8 cellular contexts compared by ENCODE assay signal in genomic region chr5:117888688-117889087, GRCh38.
DNase-seq lines count a peak whose midpoint lies in the region; ATAC-seq and TF ChIP-seq lines count a peak whose summit lies in the region.

No MANE protein-coding gene starts in this region.

- H3K36me3 ChIP-seq in left ventricle myocardium inferior: no peaks in the 10 kb centered on the region
- no peaks in the 10 kb centered on the region for H3K36me3 ChIP-seq in WERI-Rb-1

- H3K9me3 ChIP-seq in left ventricle myocardium inferior (replicated peaks) (no peaks in the 10 kb centered on the region), WERI-Rb-1 (ENCODE audit: severe bottlenecking) (no peaks in the 10 kb centered on the region)

- no peaks in the 10 kb centered on the region for H3K27me3 ChIP-seq in left ventricle myocardium inferior (ENCODE audit: low read depth)
- no peaks in the 10 kb centered on the region for H3K27me3 ChIP-seq in WERI-Rb-1 (ENCODE audit: insufficient read depth, low read depth, severe bottlenecking)

- peak overlapping the region; percentile 42 for H3K4me3 ChIP-seq in left ventricle myocardium inferior
- no peak overlapping the region for H3K4me3 ChIP-seq in WERI-Rb-1 (ENCODE audit: low read depth, low read length)

- intact Hi-C loops in left ventricle myocardium inferior (cut with micrococcal nuclease): no loop called here

- H3K27ac ChIP-seq in left ventricle myocardium inferior (replicated peaks) (peak overlapping the region; percentile 32), WERI-Rb-1 (no peak overlapping the region)

- POLR2A ChIA-PET in GM10248 (lab: Yijun Ruan, JAX): no interaction called here

- DNase-seq in GM10248 (ENCODE audit: extremely low spot score) (peak; percentile 15), left ventricle myocardium inferior (no peak), mesenteric fat pad (ENCODE audit: low spot score) (no peak), WERI-Rb-1 (no peak), NCI-H526 treated with DMSO at 0.1 percent for 48 hours (lab: John Stamatoyannopoulos, UW) (no peak)
- DNase-seq in activated CD8-positive, alpha-beta memory T cell treated with anti-CD3 and anti-CD28 coated beads for 24 hours: no peak

- H3K4me1 ChIP-seq in left ventricle myocardium inferior: peaks cover 4% of the 10 kb centered on the region

- CTCF ChIA-PET in GM10248 (lab: Yijun Ruan, JAX): interaction anchor here (0.7 to 1.3 kb wide), 2 partner anchors 13 to 19 kb away, joined by 3 to 5 read pairs; no protein-coding TSS in a partner anchor

- peak; percentile 92 for ATAC-seq in GM21390 (IDR thresholded peaks at IDR 0.05; ENCODE audit: unreplicated experiment)
- ATAC-seq in HG03521 (IDR thresholded peaks at IDR 0.05; ENCODE audit: unreplicated experiment): peak; percentile 84

- no peak for TF ChIP-seq CTCF in GM10248 (IDR thresholded peaks at IDR 0.05; ENCODE audit: control extremely low read depth, extremely low read depth, low read depth, missing control alignments)
- TF ChIP-seq CTCF in left ventricle myocardium inferior (IDR thresholded peaks at IDR 0.05; ENCODE audit: borderline replicate concordance): no peak
- no peak for TF ChIP-seq CTCF in WERI-Rb-1 (IDR thresholded peaks at IDR 0.05; ENCODE audit: low read depth, low read length)
